1 cellular context compared by ENCODE assay signal in the genomic region with DNA sequence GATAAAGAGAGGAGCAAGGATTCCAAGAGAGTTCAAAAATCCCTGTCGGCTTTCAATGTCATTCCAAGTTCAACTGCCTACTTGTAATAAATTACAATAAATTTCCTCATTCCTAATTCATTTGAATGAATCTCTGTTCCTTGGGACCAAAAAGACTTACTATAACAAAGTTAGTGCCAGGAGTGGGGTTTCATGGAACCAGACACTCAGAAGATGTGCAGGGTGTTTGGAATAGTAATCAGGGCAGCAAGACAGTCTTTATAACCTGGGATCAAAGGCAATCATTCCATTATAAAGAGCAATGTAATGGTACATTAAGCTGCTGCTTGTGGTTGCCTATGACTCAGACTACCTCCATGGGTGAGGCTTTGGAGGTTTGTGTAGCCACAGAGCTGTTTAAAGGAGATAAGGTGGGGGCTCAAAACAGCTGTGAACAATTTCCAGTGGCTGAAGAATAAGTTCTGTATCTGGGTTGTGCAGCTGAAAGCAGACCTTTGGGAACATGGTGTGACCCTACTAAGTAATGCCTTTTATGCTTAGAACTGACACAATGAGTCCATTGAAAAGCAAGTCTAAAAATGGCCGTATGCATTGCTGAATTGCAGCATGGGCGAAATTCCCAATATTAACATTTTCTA.
TF ChIP-seq lines count a peak whose summit lies in the region.

No MANE protein-coding gene starts in this region.

TF ChIP-seq in K562, 482 proteins besides CTCF, POLR2A, EP300 and RAD21 (continues in another document):
- TF ChIP-seq FOXJ3 (CRISPR knock-in tag; IDR thresholded peaks at IDR 0.05) (no peak), NR4A1 (CRISPR knock-in tag; IDR thresholded peaks at IDR 0.05) (no peak), NR4A1 (tag; IDR thresholded peaks at IDR 0.05) (0 out of 2 replicates have a peak, but pooled peaks have one; percentile 35), IRF2 (CRISPR knock-in tag; IDR thresholded peaks at IDR 0.05) (no peak), GABPB2 (CRISPR knock-in tag; conservative IDR thresholded peaks at IDR 0.05) (no peak), POLR2B (IDR thresholded peaks at IDR 0.05; ENCODE audit: low read depth, partially characterized antibody) (no peak), SAFB (IDR thresholded peaks at IDR 0.05; ENCODE audit: borderline replicate concordance, low read depth, low read length) (no peak), U2AF1 (optimal IDR thresholded peaks at IDR 0.05; ENCODE audit: low read depth, low read length) (no peak), DPF2 (IDR thresholded peaks at IDR 0.05) (peak; percentile 96), GABPB1 (CRISPR knock-in tag; IDR thresholded peaks at IDR 0.05) (no peak), CBFB (CRISPR knock-in tag; IDR thresholded peaks at IDR 0.05) (no peak), LARP7 (IDR thresholded peaks at IDR 0.05) (no peak), BRCA1 (IDR thresholded peaks at IDR 0.05) (no peak), BRCA1 (CRISPR knock-in tag; IDR thresholded peaks at IDR 0.05) (no peak), ZNF408 (CRISPR knock-in tag; IDR thresholded peaks at IDR 0.05; ENCODE audit: low read depth) (no peak), HOXB6 (CRISPR knock-in tag; IDR thresholded peaks at IDR 0.05; ENCODE audit: borderline replicate concordance) (no peak), YBX1 (IDR thresholded peaks at IDR 0.05) (no peak), CHD1 (IDR thresholded peaks at IDR 0.05; ENCODE audit: low read length) (no peak), TCF3 (CRISPR knock-in tag; IDR thresholded peaks at IDR 0.05) (peak; percentile 95), SNRNP70 (optimal IDR thresholded peaks at IDR 0.05; ENCODE audit: low read depth, low read length) (no peak), NR2C1 (IDR thresholded peaks at IDR 0.05) (no peak), NR2C1 (tag; IDR thresholded peaks at IDR 0.05) (0 out of 2 replicates have a peak, but pooled peaks have one; percentile 32), ZNF174 (CRISPR knock-in tag; IDR thresholded peaks at IDR 0.05) (no peak), HMG20B (CRISPR knock-in tag; IDR thresholded peaks at IDR 0.05) (no peak), SIX5 (IDR thresholded peaks at IDR 0.05; ENCODE audit: borderline replicate concordance in 1 of 2, insufficient read depth in 1 of 2, low read depth in 1 of 2, low read length in 2 of 2) (no peak), MED1 (CRISPR knock-in tag; IDR thresholded peaks at IDR 0.05; ENCODE audit: borderline replicate concordance) (no peak), SIN3B (IDR thresholded peaks at IDR 0.05; ENCODE audit: low read depth) (no peak), ZNF121 (CRISPR knock-in tag; conservative IDR thresholded peaks at IDR 0.05) (no peak), SETDB1 (IDR thresholded peaks at IDR 0.05; ENCODE audit: low read length) (no peak), ZNF311 (CRISPR knock-in tag; IDR thresholded peaks at IDR 0.05) (no peak), NEUROD1 (IDR thresholded peaks at IDR 0.05; ENCODE audit: borderline replicate concordance, low read depth, low read length, partially characterized antibody) (no peak), PHB2 (IDR thresholded peaks at IDR 0.05; ENCODE audit: low read depth) (peak; percentile 69), SMARCA5 (IDR thresholded peaks at IDR 0.05) (no peak), ZC3H8 (IDR thresholded peaks at IDR 0.05) (no peak), KLF16 (IDR thresholded peaks at IDR 0.05) (peak; percentile 88), LCOR (CRISPR knock-in tag; IDR thresholded peaks at IDR 0.05) (no peak), SREBF2 (CRISPR knock-in tag; IDR thresholded peaks at IDR 0.05) (no peak), ZNF274 (IDR thresholded peaks at IDR 0.05; ENCODE audit: borderline replicate concordance, low read depth, low read length) (no peak), CBFA2T2 (conservative IDR thresholded peaks at IDR 0.05) (peak; percentile 96), ZNF143 (CRISPR knock-in tag; IDR thresholded peaks at IDR 0.05) (no peak), TFAM (CRISPR knock-in tag; conservative IDR thresholded peaks at IDR 0.05) (no peak), ZNF324 (CRISPR knock-in tag; IDR thresholded peaks at IDR 0.05) (no peak), NR3C1 (CRISPR knock-in tag; IDR thresholded peaks at IDR 0.05) (no peak), BRD4 (IDR thresholded peaks at IDR 0.05) (no peak), THRAP3 (IDR thresholded peaks at IDR 0.05; ENCODE audit: borderline replicate concordance) (no peak), EP400 (IDR thresholded peaks at IDR 0.05) (no peak), ZNF212 (CRISPR knock-in tag; IDR thresholded peaks at IDR 0.05) (no peak), PTBP1 (IDR thresholded peaks at IDR 0.05; ENCODE audit: low read depth, low read length) (no peak), MEIS2 (IDR thresholded peaks at IDR 0.05; ENCODE audit: partially characterized antibody) (no peak), ZKSCAN3 (CRISPR knock-in tag; IDR thresholded peaks at IDR 0.05) (no peak), CREB1 (IDR thresholded peaks at IDR 0.05) (no peak), CREB1 (CRISPR knock-in tag; IDR thresholded peaks at IDR 0.05) (no peak), ZNF140 (CRISPR knock-in tag; IDR thresholded peaks at IDR 0.05) (no peak), KLF1 (tag; IDR thresholded peaks at IDR 0.05) (no peak), ZNF717 (CRISPR knock-in tag; IDR thresholded peaks at IDR 0.05) (no peak), PTTG1 (tag; IDR thresholded peaks at IDR 0.05; ENCODE audit: low read depth) (no peak), TBL1XR1 (IDR thresholded peaks at IDR 0.05; ENCODE audit: low read length in 2 of 2) (peak in 1 of 2 experiments; percentile 9; a peak in 1 of 4 replicates), ZNF75A (CRISPR knock-in tag; IDR thresholded peaks at IDR 0.05) (no peak), ZNF766 (CRISPR knock-in tag; conservative IDR thresholded peaks at IDR 0.05) (0 out of 2 replicates have a peak, but pooled peaks have one; percentile 48), KAT2B (IDR thresholded peaks at IDR 0.05; ENCODE audit: low read depth, low read length) (no peak), MEF2A (IDR thresholded peaks at IDR 0.05; ENCODE audit: control insufficient read depth, low read depth, low read length) (no peak)
- TF ChIP-seq, protein P1, sequence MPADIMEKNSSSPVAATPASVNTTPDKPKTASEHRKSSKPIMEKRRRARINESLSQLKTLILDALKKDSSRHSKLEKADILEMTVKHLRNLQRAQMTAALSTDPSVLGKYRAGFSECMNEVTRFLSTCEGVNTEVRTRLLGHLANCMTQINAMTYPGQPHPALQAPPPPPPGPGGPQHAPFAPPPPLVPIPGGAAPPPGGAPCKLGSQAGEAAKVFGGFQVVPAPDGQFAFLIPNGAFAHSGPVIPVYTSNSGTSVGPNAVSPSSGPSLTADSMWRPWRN (IDR thresholded peaks at IDR 0.05; ENCODE audit: low read depth): no peak
- TF ChIP-seq, protein P2, sequence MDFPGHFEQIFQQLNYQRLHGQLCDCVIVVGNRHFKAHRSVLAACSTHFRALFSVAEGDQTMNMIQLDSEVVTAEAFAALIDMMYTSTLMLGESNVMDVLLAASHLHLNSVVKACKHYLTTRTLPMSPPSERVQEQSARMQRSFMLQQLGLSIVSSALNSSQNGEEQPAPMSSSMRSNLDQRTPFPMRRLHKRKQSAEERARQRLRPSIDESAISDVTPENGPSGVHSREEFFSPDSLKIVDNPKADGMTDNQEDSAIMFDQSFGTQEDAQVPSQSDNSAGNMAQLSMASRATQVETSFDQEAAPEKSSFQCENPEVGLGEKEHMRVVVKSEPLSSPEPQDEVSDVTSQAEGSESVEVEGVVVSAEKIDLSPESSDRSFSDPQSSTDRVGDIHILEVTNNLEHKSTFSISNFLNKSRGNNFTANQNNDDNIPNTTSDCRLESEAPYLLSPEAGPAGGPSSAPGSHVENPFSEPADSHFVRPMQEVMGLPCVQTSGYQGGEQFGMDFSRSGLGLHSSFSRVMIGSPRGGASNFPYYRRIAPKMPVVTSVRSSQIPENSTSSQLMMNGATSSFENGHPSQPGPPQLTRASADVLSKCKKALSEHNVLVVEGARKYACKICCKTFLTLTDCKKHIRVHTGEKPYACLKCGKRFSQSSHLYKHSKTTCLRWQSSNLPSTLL (IDR thresholded peaks at IDR 0.05): no peak
- TF ChIP-seq, protein P3, sequence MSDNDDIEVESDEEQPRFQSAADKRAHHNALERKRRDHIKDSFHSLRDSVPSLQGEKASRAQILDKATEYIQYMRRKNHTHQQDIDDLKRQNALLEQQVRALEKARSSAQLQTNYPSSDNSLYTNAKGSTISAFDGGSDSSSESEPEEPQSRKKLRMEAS (CRISPR knock-in tag; IDR thresholded peaks at IDR 0.05): no peak
- TF ChIP-seq, protein P4, sequence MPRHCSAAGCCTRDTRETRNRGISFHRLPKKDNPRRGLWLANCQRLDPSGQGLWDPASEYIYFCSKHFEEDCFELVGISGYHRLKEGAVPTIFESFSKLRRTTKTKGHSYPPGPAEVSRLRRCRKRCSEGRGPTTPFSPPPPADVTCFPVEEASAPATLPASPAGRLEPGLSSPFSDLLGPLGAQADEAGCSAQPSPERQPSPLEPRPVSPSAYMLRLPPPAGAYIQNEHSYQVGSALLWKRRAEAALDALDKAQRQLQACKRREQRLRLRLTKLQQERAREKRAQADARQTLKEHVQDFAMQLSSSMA (CRISPR knock-in tag; IDR thresholded peaks at IDR 0.05): no peak
- TF ChIP-seq, protein P5, sequence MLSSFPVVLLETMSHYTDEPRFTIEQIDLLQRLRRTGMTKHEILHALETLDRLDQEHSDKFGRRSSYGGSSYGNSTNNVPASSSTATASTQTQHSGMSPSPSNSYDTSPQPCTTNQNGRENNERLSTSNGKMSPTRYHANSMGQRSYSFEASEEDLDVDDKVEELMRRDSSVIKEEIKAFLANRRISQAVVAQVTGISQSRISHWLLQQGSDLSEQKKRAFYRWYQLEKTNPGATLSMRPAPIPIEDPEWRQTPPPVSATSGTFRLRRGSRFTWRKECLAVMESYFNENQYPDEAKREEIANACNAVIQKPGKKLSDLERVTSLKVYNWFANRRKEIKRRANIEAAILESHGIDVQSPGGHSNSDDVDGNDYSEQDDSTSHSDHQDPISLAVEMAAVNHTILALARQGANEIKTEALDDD (IDR thresholded peaks at IDR 0.05): no peak
- TF ChIP-seq, protein P6, sequence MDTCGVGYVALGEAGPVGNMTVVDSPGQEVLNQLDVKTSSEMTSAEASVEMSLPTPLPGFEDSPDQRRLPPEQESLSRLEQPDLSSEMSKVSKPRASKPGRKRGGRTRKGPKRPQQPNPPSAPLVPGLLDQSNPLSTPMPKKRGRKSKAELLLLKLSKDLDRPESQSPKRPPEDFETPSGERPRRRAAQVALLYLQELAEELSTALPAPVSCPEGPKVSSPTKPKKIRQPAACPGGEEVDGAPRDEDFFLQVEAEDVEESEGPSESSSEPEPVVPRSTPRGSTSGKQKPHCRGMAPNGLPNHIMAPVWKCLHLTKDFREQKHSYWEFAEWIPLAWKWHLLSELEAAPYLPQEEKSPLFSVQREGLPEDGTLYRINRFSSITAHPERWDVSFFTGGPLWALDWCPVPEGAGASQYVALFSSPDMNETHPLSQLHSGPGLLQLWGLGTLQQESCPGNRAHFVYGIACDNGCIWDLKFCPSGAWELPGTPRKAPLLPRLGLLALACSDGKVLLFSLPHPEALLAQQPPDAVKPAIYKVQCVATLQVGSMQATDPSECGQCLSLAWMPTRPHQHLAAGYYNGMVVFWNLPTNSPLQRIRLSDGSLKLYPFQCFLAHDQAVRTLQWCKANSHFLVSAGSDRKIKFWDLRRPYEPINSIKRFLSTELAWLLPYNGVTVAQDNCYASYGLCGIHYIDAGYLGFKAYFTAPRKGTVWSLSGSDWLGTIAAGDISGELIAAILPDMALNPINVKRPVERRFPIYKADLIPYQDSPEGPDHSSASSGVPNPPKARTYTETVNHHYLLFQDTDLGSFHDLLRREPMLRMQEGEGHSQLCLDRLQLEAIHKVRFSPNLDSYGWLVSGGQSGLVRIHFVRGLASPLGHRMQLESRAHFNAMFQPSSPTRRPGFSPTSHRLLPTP (IDR thresholded peaks at IDR 0.05; ENCODE audit: borderline replicate concordance, extremely low read depth, insufficient read length): no peak
- TF ChIP-seq, protein P7, sequence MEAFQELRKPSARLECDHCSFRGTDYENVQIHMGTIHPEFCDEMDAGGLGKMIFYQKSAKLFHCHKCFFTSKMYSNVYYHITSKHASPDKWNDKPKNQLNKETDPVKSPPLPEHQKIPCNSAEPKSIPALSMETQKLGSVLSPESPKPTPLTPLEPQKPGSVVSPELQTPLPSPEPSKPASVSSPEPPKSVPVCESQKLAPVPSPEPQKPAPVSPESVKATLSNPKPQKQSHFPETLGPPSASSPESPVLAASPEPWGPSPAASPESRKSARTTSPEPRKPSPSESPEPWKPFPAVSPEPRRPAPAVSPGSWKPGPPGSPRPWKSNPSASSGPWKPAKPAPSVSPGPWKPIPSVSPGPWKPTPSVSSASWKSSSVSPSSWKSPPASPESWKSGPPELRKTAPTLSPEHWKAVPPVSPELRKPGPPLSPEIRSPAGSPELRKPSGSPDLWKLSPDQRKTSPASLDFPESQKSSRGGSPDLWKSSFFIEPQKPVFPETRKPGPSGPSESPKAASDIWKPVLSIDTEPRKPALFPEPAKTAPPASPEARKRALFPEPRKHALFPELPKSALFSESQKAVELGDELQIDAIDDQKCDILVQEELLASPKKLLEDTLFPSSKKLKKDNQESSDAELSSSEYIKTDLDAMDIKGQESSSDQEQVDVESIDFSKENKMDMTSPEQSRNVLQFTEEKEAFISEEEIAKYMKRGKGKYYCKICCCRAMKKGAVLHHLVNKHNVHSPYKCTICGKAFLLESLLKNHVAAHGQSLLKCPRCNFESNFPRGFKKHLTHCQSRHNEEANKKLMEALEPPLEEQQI (IDR thresholded peaks at IDR 0.05): no peak
- TF ChIP-seq, protein P8, sequence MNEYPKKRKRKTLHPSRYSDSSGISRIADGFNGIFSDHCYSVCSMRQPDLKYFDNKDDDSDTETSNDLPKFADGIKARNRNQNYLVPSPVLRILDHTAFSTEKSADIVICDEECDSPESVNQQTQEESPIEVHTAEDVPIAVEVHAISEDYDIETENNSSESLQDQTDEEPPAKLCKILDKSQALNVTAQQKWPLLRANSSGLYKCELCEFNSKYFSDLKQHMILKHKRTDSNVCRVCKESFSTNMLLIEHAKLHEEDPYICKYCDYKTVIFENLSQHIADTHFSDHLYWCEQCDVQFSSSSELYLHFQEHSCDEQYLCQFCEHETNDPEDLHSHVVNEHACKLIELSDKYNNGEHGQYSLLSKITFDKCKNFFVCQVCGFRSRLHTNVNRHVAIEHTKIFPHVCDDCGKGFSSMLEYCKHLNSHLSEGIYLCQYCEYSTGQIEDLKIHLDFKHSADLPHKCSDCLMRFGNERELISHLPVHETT (CRISPR knock-in tag; conservative IDR thresholded peaks at IDR 0.05 in 1 of 2, IDR thresholded peaks at IDR 0.05 in 1 of 2): no peak
